In genomic region chr7:20225384-20225783, GRCh38 we compare ENCODE assay signal across 18 cellular contexts. TPM values are rescaled to one million over a fixed set of nuclear protein-coding genes. Genes with fewer than 3 reads are reported as not detected.
DNase-seq lines count a peak whose midpoint lies in the region; ATAC-seq, FAIRE-seq and TF ChIP-seq lines count a peak whose summit lies in the region.
"Had no signal": no experiment of that assay in that cellular context is flagged by ENCODE, and none has a peak within 500 bp of the region (broad histone marks: within the 10 kb centered on the region; RNA-seq: fewer than 3 reads in every experiment).

No MANE protein-coding gene starts in this region.

- H4K20me1 ChIP-seq in GM23338 (replicated peaks; ENCODE audit: insufficient read depth) = no peaks in the 10 kb centered on the region
- H4K20me1 ChIP-seq in astrocyte (ENCODE audit: insufficient read depth, low read length) = no peaks in the 10 kb centered on the region

- CTCF ChIA-PET in Caco-2 (lab: Charles Lee) = no interaction called here

- H3K9ac ChIP-seq in astrocyte (ENCODE audit: low read length) = no peak overlapping the region

- H3K9me2 ChIP-seq in GM23338 (ENCODE audit: insufficient read depth) = no peaks in the 10 kb centered on the region

- BruUV-seq in Caco-2 (replicated peaks; lab: Mats Ljungman, UMichigan) = no TSS peak

- no peaks in the 10 kb centered on the region for H3F3A ChIP-seq in GM23338 (replicated peaks; ENCODE audit: low read depth)

- H3K36me3 ChIP-seq in Caco-2 (ENCODE audit: control insufficient read depth, insufficient read depth, low read length) = no peaks in the 10 kb centered on the region
- no peaks in the 10 kb centered on the region for H3K36me3 ChIP-seq in GM23338 (ENCODE audit: insufficient read depth)
- H3K36me3 ChIP-seq in astrocyte (ENCODE audit: insufficient read depth, low read length) = no peaks in the 10 kb centered on the region
- no peaks in the 10 kb centered on the region for H3K36me3 ChIP-seq in mucosa of descending colon (ENCODE audit: low read depth)

- peak; percentile 5 for FAIRE-seq in astrocyte (lab: Jason Lieb, UNC)
- FAIRE-seq: H54 had no signal

- no peaks in the 10 kb centered on the region for H3K27me3 Mint-ChIP-seq in Caco-2 (ENCODE audit: insufficient read depth, unreplicated experiment)
- no peaks in the 10 kb centered on the region for H3K27me3 Mint-ChIP-seq in GM23338 (ENCODE audit: insufficient read depth, low read depth, poor library complexity)
- H3K27me3 Mint-ChIP-seq in astrocyte (ENCODE audit: low read depth, unreplicated experiment) = no peaks in the 10 kb centered on the region
- H3K27me3 Mint-ChIP-seq: B cell had no signal

- H3K9me3 ChIP-seq in Caco-2 (no peaks in the 10 kb centered on the region), astrocyte (ENCODE audit: insufficient read depth, low read depth, low read length) (no peaks in the 10 kb centered on the region), mucosa of descending colon (no peaks in the 10 kb centered on the region)

- ATAC-seq in GM23338 (no peak), mucosa of descending colon (peak; percentile 64), HG03520 (IDR thresholded peaks at IDR 0.05; ENCODE audit: unreplicated experiment) (no peak), HG03159 (IDR thresholded peaks at IDR 0.05; ENCODE audit: unreplicated experiment) (no peak)
- ATAC-seq: HCT116 had no signal

- peaks cover 37% of the 10 kb centered on the region for H3K4me1 Mint-ChIP-seq in Caco-2 (ENCODE audit: low read depth, unreplicated experiment)
- H3K4me1 Mint-ChIP-seq in GM23338 = peaks cover 4% of the 10 kb centered on the region
- peaks cover 35% of the 10 kb centered on the region for H3K4me1 Mint-ChIP-seq in astrocyte (ENCODE audit: low read depth, unreplicated experiment)

- no peak for DNase-seq in Caco-2
- no peak for DNase-seq in GM23338 (ENCODE audit: low spot score)
- DNase-seq in astrocyte (ENCODE audit: low read depth) = no peak
- no peak for DNase-seq in mucosa of descending colon
- no peak for DNase-seq in activated T-cell treated with anti-CD3 and anti-CD28 coated beads for 4 hours
- DNase-seq: C1 segment of cervical spinal cord; CD4-positive, CD25-positive, alpha-beta regulatory T cell; DMS153; DMS79; HFFc6; Kasumi-1; KBM-7 had no signal

- no peaks in the 10 kb centered on the region for H3K79me2 ChIP-seq in GM23338 (replicated peaks; ENCODE audit: insufficient read depth)
- H3K79me2 ChIP-seq in astrocyte (ENCODE audit: insufficient read depth, low read length) = no peaks in the 10 kb centered on the region

- H3K4me3 Mint-ChIP-seq in Caco-2 (ENCODE audit: unreplicated experiment) (no peak overlapping the region), GM23338 (no peak overlapping the region), astrocyte (ENCODE audit: unreplicated experiment) (no peak overlapping the region)
- H3K4me3 Mint-ChIP-seq: B cell; CD4-positive, CD25-positive, alpha-beta regulatory T cell; HFFc6 had no signal

- H3K27me3 ChIP-seq in Caco-2 (replicated peaks; ENCODE audit: control insufficient read depth, insufficient read depth, low read length) (no peaks in the 10 kb centered on the region), GM23338 (ENCODE audit: insufficient read depth) (no peaks in the 10 kb centered on the region), astrocyte (ENCODE audit: insufficient read depth, low read length) (no peaks in the 10 kb centered on the region)

- H3K27ac ChIP-seq in GM23338 (ENCODE audit: low read depth) (no peak overlapping the region), astrocyte (ENCODE audit: low read depth, low read length) (no peak overlapping the region)

- H3K9me3 Mint-ChIP-seq in Caco-2 (ENCODE audit: unreplicated experiment) (peaks cover 16% of the 10 kb centered on the region), GM23338 (no peaks in the 10 kb centered on the region), astrocyte (ENCODE audit: unreplicated experiment) (peaks cover 1% of the 10 kb centered on the region)

- H3K36me3 Mint-ChIP-seq in Caco-2 (ENCODE audit: insufficient read depth, unreplicated experiment) = no peaks in the 10 kb centered on the region
- H3K36me3 Mint-ChIP-seq in GM23338 (ENCODE audit: low read depth) = no peaks in the 10 kb centered on the region
- no peaks in the 10 kb centered on the region for H3K36me3 Mint-ChIP-seq in astrocyte (ENCODE audit: low read depth, unreplicated experiment)
- H3K36me3 Mint-ChIP-seq: CD4-positive, CD25-positive, alpha-beta regulatory T cell had no signal

- H3K4me1 ChIP-seq in Caco-2 (peaks cover 64% of the 10 kb centered on the region), GM23338 (ENCODE audit: insufficient read depth) (no peaks in the 10 kb centered on the region), astrocyte (ENCODE audit: insufficient read depth, low read length) (peaks cover 27% of the 10 kb centered on the region), mucosa of descending colon (ENCODE audit: low read depth) (peaks cover 11% of the 10 kb centered on the region)

- no peak overlapping the region for H3K4me2 ChIP-seq in GM23338
- no peak overlapping the region for H3K4me2 ChIP-seq in astrocyte (ENCODE audit: low read length)

- TF ChIP-seq CTCF in Caco-2 (IDR thresholded peaks at IDR 0.05; ENCODE audit: insufficient read depth in 1 of 2, low read depth in 1 of 2, low read length in 1 of 2, severe bottlenecking in 1 of 2, unreplicated experiment in 1 of 2) (no peak), GM23338 (conservative IDR thresholded peaks at IDR 0.05; ENCODE audit: low read depth in 2 of 2) (no peak), astrocyte (IDR thresholded peaks at IDR 0.05; ENCODE audit: insufficient read depth, low read depth, low read length) (no peak), mucosa of descending colon (IDR thresholded peaks at IDR 0.05) (no peak)

- no peak overlapping the region for H3K4me3 ChIP-seq in Caco-2 (ENCODE audit: low read depth, low read length)
- H3K4me3 ChIP-seq in GM23338 = no peak overlapping the region
- H3K4me3 ChIP-seq in astrocyte (ENCODE audit: insufficient read depth, low read depth, low read length) = no peak overlapping the region
- H3K4me3 ChIP-seq in mucosa of descending colon = no peak overlapping the region

- intact Hi-C loops in Caco-2 (cut with micrococcal nuclease; ENCODE audit: unreplicated experiment) = no loop called here
- intact Hi-C loops in mucosa of descending colon (cut with DNase I, micrococcal nuclease) = no loop called here

- H2AFZ ChIP-seq in GM23338 = 0 out of 2 replicates have a peak overlapping the region, but pooled peaks have one; percentile 35
- H2AFZ ChIP-seq in astrocyte (ENCODE audit: low read depth, low read length) = no peak overlapping the region

- H3K27ac Mint-ChIP-seq in Caco-2 (ENCODE audit: unreplicated experiment) (peak overlapping the region; percentile 11), GM23338 (no peak overlapping the region), astrocyte (ENCODE audit: unreplicated experiment) (no peak overlapping the region)
- H3K27ac Mint-ChIP-seq: B cell; CD4-positive, CD25-positive, alpha-beta regulatory T cell; HFFc6 had no signal

- POLR2A ChIA-PET in Caco-2 (lab: Charles Lee) = no interaction called here

TF ChIP-seq in GM23338, 12 proteins besides CTCF, POLR2A, EP300 and RAD21 (continues in another document):
- TF ChIP-seq NANOG (IDR thresholded peaks at IDR 0.05; ENCODE audit: borderline replicate concordance) = no peak

RNA-seq across cellular contexts. Expression of gene MACC1, which starts 8.2 kb away (rescaled TPM):
- total RNA-seq in Caco-2 (2022) = 87.7 and 96.7 TPM in 2 replicates
- total RNA-seq in GM23338 (2014; rRNA removed; shearing (Covaris generic)) = 13.4 and 14.2 TPM in 2 replicates
- polyA plus RNA-seq in GM23338 (2016; fragmentation: Nextera tagmentation; extraction: Ambion mirVana) = 3.4 and 5.2 TPM in 2 replicates
- total RNA-seq in astrocyte = 0.19 and 2.0 TPM in 2 replicates
- 10 to 100 TPM in 1 of 3 donors, 1 to 10 TPM in 2; 4.3 to 16.0 (median 9.8) TPM for total RNA-seq in mucosa of descending colon
- total RNA-seq: A172, HFFc6 had no signal
